In the genomic region with DNA sequence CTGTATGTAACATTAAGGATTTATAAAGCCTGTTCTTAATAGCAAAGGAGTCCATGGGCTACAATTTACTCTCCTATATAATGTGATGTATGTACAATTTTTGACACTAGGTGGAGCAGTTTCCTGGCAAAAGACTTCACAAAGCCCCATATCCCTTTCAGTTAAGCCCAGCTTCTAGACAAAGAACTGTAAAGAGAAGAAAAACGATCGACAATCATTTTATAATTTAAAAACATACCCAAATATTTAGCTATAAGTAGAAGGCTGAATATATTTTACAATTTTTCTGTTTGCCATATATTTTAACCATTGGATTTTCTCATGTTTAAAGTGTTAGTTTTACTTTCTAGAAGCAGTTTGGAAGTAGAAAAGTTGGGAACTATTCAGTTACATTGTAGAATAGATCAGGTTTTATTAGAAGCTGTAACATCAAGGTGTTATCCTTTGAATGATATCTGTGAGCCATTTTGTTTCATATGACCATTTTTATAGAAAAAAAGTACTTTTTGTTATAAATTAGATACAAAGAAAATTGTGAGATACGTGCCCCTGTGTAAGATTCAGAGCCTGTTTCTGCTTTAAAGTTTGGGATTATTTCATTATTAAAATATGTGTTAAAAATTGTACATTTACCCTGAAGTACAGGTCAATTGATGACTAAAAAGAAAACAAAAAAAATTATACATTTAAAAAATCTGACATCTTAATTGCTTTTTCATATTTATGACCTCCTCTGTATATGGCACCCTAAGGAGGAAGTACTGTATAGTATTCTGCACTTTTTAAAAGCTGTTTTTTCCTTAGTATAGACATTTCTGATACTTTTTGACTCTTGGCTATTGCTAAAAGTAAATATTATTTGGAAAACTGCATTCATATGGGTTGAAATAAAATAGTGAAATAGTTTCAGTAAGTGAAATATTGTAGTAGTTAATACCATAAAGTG, we compare ENCODE assay signal across 8 cellular contexts. TPM values are rescaled to one million over a fixed set of nuclear protein-coding genes. Genes with fewer than 3 reads are reported as not detected.
DNase-seq lines count a peak whose midpoint lies in the region; ATAC-seq and TF ChIP-seq lines count a peak whose summit lies in the region.

No MANE protein-coding gene starts in this region.

- no peak for DNase-seq in activated T-cell treated with anti-CD3 and anti-CD28 coated beads, Interleukin-2, amount 50 U/mL, for 24 hours
- DNase-seq in activated T-cell treated with anti-CD3 and anti-CD28 coated beads, Interleukin-2, amount 50 U/mL, for 48 hours, result no peak
- DNase-seq in NCI-H446 (lab: John Stamatoyannopoulos, UW) (peak; percentile 78 to 80), activated B cell treated with CpG ODN at 0.5 μM for 24 hours (no peak), foreskin fibroblast (peak; percentile 79 to 93), neuronal stem cell (ENCODE audit: low spot score) (peak; percentile 72)
- DNase-seq in stimulated activated CD4-positive, alpha-beta T cell treated with anti-CD3 and anti-CD28 coated beads, Interleukin-4, amount 100 ng/mL, for 1 hour, result no peak

- H3K27ac ChIP-seq in neuronal stem cell (replicated peaks; ENCODE audit: low read length), result no peak overlapping the region

- H3K9me3 ChIP-seq in neuronal stem cell (replicated peaks in 1 of 2; ENCODE audit: control insufficient read depth in 2 of 2, insufficient read depth in 1 of 2, low read depth in 1 of 2, low read length in 2 of 2), result peaks cover under 1% of the 10 kb centered on the region in 2 donors

- intact Hi-C loops in activated B cell treated with CpG ODN at 0.5 μM for 24 hours (cut with micrococcal nuclease), result loop anchor here (1.0 to 5.0 kb wide), 6 partner anchors 33 to 283 kb away; a partner anchor contains a TSS

- no peak overlapping the region for H2BK12ac ChIP-seq in neuronal stem cell (ENCODE audit: low read length)

- ATAC-seq in HG03280 (IDR thresholded peaks at IDR 0.05; ENCODE audit: unreplicated experiment) (peak; percentile 56), activated B cell treated with CpG ODN at 0.5 μM for 24 hours (ENCODE audit: low read depth) (peak; percentile 96)

- H3K4ac ChIP-seq in neuronal stem cell (ENCODE audit: low read length), result no peak overlapping the region

- H3K27ac Mint-ChIP-seq in activated T-cell treated with anti-CD3 and anti-CD28 coated beads, Interleukin-2, amount 50 U/mL, for 24 hours, result peak overlapping the region; percentile 99
- peak overlapping the region; percentile 65 for H3K27ac Mint-ChIP-seq in activated B cell treated with CpG ODN at 0.5 μM for 24 hours

- no peak overlapping the region for H2BK120ac ChIP-seq in neuronal stem cell (ENCODE audit: low read depth, low read length)

- H4K8ac ChIP-seq in neuronal stem cell (ENCODE audit: low read depth, low read length), result no peak overlapping the region

- WGBS in neuronal stem cell (ENCODE audit: extremely low coverage in 2 of 2, insufficient read length in 2 of 2, insufficient replicate concordance in 1 of 2), 2 donors, result no CpG with 5 or more reads among the region's 3 CpGs

- peak overlapping the region; percentile 67 for H3K4me3 Mint-ChIP-seq in activated T-cell treated with anti-CD3 and anti-CD28 coated beads, Interleukin-2, amount 50 U/mL, for 24 hours
- H3K4me3 Mint-ChIP-seq in activated B cell treated with CpG ODN at 0.5 μM for 24 hours, result no peak overlapping the region

- peaks cover 61% of the 10 kb centered on the region for H3K36me3 Mint-ChIP-seq in activated T-cell treated with anti-CD3 and anti-CD28 coated beads, Interleukin-2, amount 50 U/mL, for 24 hours (ENCODE audit: low read depth)
- peaks cover 20% of the 10 kb centered on the region for H3K36me3 Mint-ChIP-seq in activated B cell treated with CpG ODN at 0.5 μM for 24 hours (ENCODE audit: low read depth)

- H3K4me2 ChIP-seq in neuronal stem cell (ENCODE audit: insufficient read depth, low read length, poor library complexity, severe bottlenecking), result no peak overlapping the region

- TF ChIP-seq CTCF in activated B cell treated with CpG ODN at 0.5 μM for 24 hours (IDR thresholded peaks at IDR 0.05) (peak; percentile 20), foreskin fibroblast (IDR thresholded peaks at IDR 0.05; ENCODE audit: low read depth, low read length) (peak; percentile 37)

- H4K91ac ChIP-seq in neuronal stem cell (ENCODE audit: low read depth, low read length, poor library complexity), result no peak overlapping the region

- no peaks in the 10 kb centered on the region for H3K27me3 Mint-ChIP-seq in activated T-cell treated with anti-CD3 and anti-CD28 coated beads, Interleukin-2, amount 50 U/mL, for 24 hours
- no peaks in the 10 kb centered on the region for H3K27me3 Mint-ChIP-seq in activated B cell treated with CpG ODN at 0.5 μM for 24 hours

- H2BK5ac ChIP-seq in neuronal stem cell (ENCODE audit: low read length), result no peak overlapping the region

- H3K36me3 ChIP-seq in neuronal stem cell (replicated peaks in 1 of 2; ENCODE audit: control insufficient read depth in 2 of 2, insufficient read depth in 2 of 2, low read length in 2 of 2), result peaks cover 2 to 10% of the 10 kb centered on the region in 2 donors

- H3K4me1 Mint-ChIP-seq in activated T-cell treated with anti-CD3 and anti-CD28 coated beads, Interleukin-2, amount 50 U/mL, for 24 hours (ENCODE audit: low read depth), result peaks cover 78% of the 10 kb centered on the region
- peaks cover 18% of the 10 kb centered on the region for H3K4me1 Mint-ChIP-seq in activated B cell treated with CpG ODN at 0.5 μM for 24 hours

- H3K27me3 ChIP-seq in neuronal stem cell (ENCODE audit: control insufficient read depth in 3 of 3, insufficient read depth in 3 of 3, low read depth in 1 of 3, low read length in 3 of 3), result no peaks in the 10 kb centered on the region

- H3K4me3 ChIP-seq in foreskin fibroblast (ENCODE audit: low read depth in 1 of 2, low read length in 2 of 2), result peak overlapping the region in 1 of 2 donors; percentile 23
- H3K4me3 ChIP-seq in neuronal stem cell (ENCODE audit: low read length in 2 of 2), result no peak overlapping the region

- H3K14ac ChIP-seq in neuronal stem cell (ENCODE audit: low read length), result no peak overlapping the region

- CTCF ChIA-PET in activated B cell treated with CpG ODN at 0.5 μM for 24 hours (lab: Charles Lee), result interaction anchor here (0.6 to 4.3 kb wide), 22 partner anchors 8 to 443 kb away, joined by 3 to 53 read pairs (median 6); a partner anchor contains a TSS

- H3K79me1 ChIP-seq in neuronal stem cell (ENCODE audit: low read depth, low read length), result no peaks in the 10 kb centered on the region

- H2BK15ac ChIP-seq in neuronal stem cell (ENCODE audit: low read length), result no peak overlapping the region

- H2AK5ac ChIP-seq in neuronal stem cell (ENCODE audit: low read depth, low read length), result no peak overlapping the region

- H3K4me1 ChIP-seq in neuronal stem cell (ENCODE audit: control insufficient read depth in 2 of 2, insufficient read depth in 1 of 2, low read depth in 1 of 2, low read length in 2 of 2), result peaks cover 0 to 14% of the 10 kb centered on the region in 2 donors

- POLR2A ChIA-PET in activated B cell treated with CpG ODN at 0.5 μM for 24 hours (lab: Charles Lee), result interaction anchor here (0.6 to 6.6 kb wide), 16 partner anchors 13 to 157 kb away, joined by 3 to 137 read pairs (median 6); a partner anchor contains a TSS

- no peak overlapping the region for H3K23ac ChIP-seq in neuronal stem cell (ENCODE audit: low read depth, low read length, poor library complexity)

- no peak overlapping the region for H3K18ac ChIP-seq in neuronal stem cell (ENCODE audit: low read length)

- no peaks in the 10 kb centered on the region for H3K9me3 Mint-ChIP-seq in activated T-cell treated with anti-CD3 and anti-CD28 coated beads, Interleukin-2, amount 50 U/mL, for 24 hours
- no peaks in the 10 kb centered on the region for H3K9me3 Mint-ChIP-seq in activated B cell treated with CpG ODN at 0.5 μM for 24 hours

- H3K9ac ChIP-seq in neuronal stem cell (ENCODE audit: low read depth, low read length, poor library complexity), result no peak overlapping the region

- H2AFZ ChIP-seq in neuronal stem cell (ENCODE audit: low read length), result peak overlapping the region; percentile 43

RNA-seq across cellular contexts. Expression of a gene that starts 46.3 kb away (rescaled TPM):
- 158 and 176 TPM in 2 replicates for total RNA-seq in activated B cell treated with CpG ODN at 0.5 μM for 24 hours
- polyA plus RNA-seq in neuronal stem cell (2013, experiment 1 of 2), result 40.5 TPM
- 40.6 TPM for polyA plus RNA-seq in neuronal stem cell (2013, experiment 2 of 2)

RNA-seq across cellular contexts. Expression of a gene that starts 46.6 kb away (rescaled TPM):
- total RNA-seq in activated B cell treated with CpG ODN at 0.5 μM for 24 hours, result 27.0 and 29.9 TPM in 2 replicates
- polyA plus RNA-seq in neuronal stem cell (2013, experiment 1 of 2), result 19.9 TPM
- polyA plus RNA-seq in neuronal stem cell (2013, experiment 2 of 2), result 20.2 TPM

Comparison
In these comparisons a context has a peak if more than half of its experiments do, and no peak if none do; other contexts are left out.
1. DNase-seq: peak in NCI-H446 (2 of 2), foreskin fibroblast (2 of 2) and neuronal stem cell (single experiment); none in activated T-cell treated with anti-CD3 and anti-CD28 coated beads, Interleukin-2, amount 50 U/mL, for 24 hours (single experiment), activated T-cell treated with anti-CD3 and anti-CD28 coated beads, Interleukin-2, amount 50 U/mL, for 48 hours (0 of 2), activated B cell treated with CpG ODN at 0.5 μM for 24 hours (single experiment) and stimulated activated CD4-positive, alpha-beta T cell treated with anti-CD3 and anti-CD28 coated beads, Interleukin-4, amount 100 ng/mL, for 1 hour (single experiment).